ENCODE assay signal across 22 cellular contexts in genomic region chr20:21801193-21801592, GRCh38.
"Had no signal": no experiment of that assay in that cellular context is flagged by ENCODE, and none has a peak within 500 bp of the region (broad histone marks: within the 10 kb centered on the region; RNA-seq: fewer than 3 reads in every experiment).

No MANE protein-coding gene starts in this region.

- H3K4me3 ChIP-seq: SJSA1, SK-N-MC had no signal

- H3K27me3 ChIP-seq: SJSA1 had no signal

- H3K27ac ChIP-seq: HL-60, SJSA1, SK-N-MC had no signal

- DNase-seq: KBM-7, MV-4-11, NCI-H1048, NCI-H1105, NCI-H1417, NCI-H1436 treated with DMSO at 0.1 percent for 48 hours, NCI-H1694, NCI-H187 treated with DMSO at 0.1 percent for 48 hours, NCI-H2029 treated with DMSO at 0.1 percent for 48 hours, NCI-H226, NCI-H446, NCI-H510A, NCI-H524 treated with DMSO at 0.1 percent for 48 hours, NCI-H69, NCI-H774, Right ventricle myocardium superior, RPMI8226, SIG-M5 had no signal

- FAIRE-seq: RCC 7860 had no signal

- H3K4me1 ChIP-seq: SJSA1 had no signal

- H3K9me3 ChIP-seq: SJSA1 had no signal

- H3K36me3 ChIP-seq: SJSA1 had no signal
